ENCODE assay signal across 8 cellular contexts in the genomic region with DNA sequence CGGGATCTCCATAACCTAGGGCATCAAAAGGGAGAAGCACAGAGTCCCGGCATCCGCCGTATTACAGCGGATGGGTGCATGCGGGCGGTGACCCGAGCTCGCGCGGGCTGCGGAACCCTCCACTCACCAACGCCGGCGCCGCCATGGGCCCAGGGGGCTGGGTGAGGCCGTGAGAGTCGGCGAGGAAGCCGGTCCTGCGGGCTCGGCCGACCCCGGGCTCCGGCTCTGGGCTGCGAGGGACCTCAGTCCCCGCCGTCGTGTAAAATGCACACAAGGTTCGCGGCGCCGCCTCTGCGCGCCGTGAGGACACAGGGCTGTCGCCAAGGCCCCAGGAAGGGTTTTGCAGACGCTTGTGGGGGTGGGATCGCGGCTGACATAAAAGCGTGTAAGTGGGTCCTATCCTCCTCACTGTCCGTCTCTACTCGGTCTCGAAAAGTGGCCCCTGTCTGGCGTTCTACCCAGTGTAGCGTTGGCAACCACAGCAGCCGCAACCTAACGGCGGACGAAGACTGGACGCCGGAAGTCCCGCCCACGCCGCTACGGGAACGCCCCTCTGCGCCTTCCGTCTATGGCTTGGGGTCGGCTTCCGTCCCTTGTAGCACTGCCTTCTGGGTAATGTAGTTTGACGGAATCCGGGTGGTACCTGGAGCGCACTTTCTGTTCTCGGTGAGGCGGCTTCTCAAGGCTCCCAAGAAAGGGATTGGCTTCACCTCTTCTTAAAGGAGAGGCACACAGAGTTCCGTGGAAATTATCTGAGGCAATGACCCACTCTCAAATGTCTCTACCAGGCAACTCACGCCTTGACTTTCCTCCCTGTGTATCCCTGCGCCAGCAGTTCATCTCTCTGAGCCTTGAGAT. TPM values are rescaled to one million over a fixed set of nuclear protein-coding genes. Genes with fewer than 3 reads are reported as not detected.
DNase-seq lines count a peak whose midpoint lies in the region; ATAC-seq and TF ChIP-seq lines count a peak whose summit lies in the region.

ZNF599 (minus strand) TSS at position 519 of the 858 bp plus-strand sequence; CDS start at position 145, 374 bp downstream.

- no peak within 1 kb of the TSS for H3K18ac ChIP-seq in H9 (ENCODE audit: insufficient read length, low read depth, low read length)
- peak within 1 kb of the TSS; percentile 23 for H3K18ac ChIP-seq in trophoblast cell (ENCODE audit: low read length)

- H3K4me3 ChIP-seq in heart left ventricle, result peak within 1 kb of the TSS; percentile 50 to 95 (median 79)
- H3K4me3 ChIP-seq in trophoblast cell (ENCODE audit: low read depth, low read length), result peak within 1 kb of the TSS; percentile 85
- peak within 1 kb of the TSS; percentile 43 to 90 (median 52) for H3K4me3 ChIP-seq in transverse colon

- no peak within 1 kb of the TSS for H3K14ac ChIP-seq in H9 (ENCODE audit: insufficient read depth, low read length)
- peak within 1 kb of the TSS; percentile 32 for H3K14ac ChIP-seq in trophoblast cell (ENCODE audit: low read length)

- DNase-seq in GDM1 (lab: John Stamatoyannopoulos, UW) (peak; percentile 84), H9 (peak; percentile 91), M059J (ENCODE audit: low read depth) (peak; percentile 89), SKM-1 treated with dmso at 0.1 percent for 144 hours (lab: John Stamatoyannopoulos, UW; ENCODE audit: unreplicated experiment) (peak; percentile 65), heart left ventricle (peak; percentile 92 to 95 (median 94)), trophoblast cell (peak; percentile 95 to 96), transverse colon (peak; percentile 93)
- DNase-seq in activated naive CD8-positive, alpha-beta T cell treated with anti-CD3 and anti-CD28 coated beads, Interleukin-2, amount 50 U/mL, for 16 hours (ENCODE audit: low read depth, low spot score), result peak; percentile 78

- H2BK120ac ChIP-seq in H9 (ENCODE audit: low read depth, low read length, poor library complexity, severe bottlenecking), result no peak within 1 kb of the TSS
- no peak within 1 kb of the TSS for H2BK120ac ChIP-seq in trophoblast cell (ENCODE audit: insufficient read depth, low read length, poor library complexity)

- no peak within 1 kb of the TSS for H4K91ac ChIP-seq in H9 (ENCODE audit: insufficient read length, low read depth, low read length)
- no peak within 1 kb of the TSS for H4K91ac ChIP-seq in trophoblast cell (ENCODE audit: low read depth, low read length)

- no peak within 1 kb of the TSS for H3K23ac ChIP-seq in H9 (ENCODE audit: insufficient read length, low read depth, low read length)
- H3K23ac ChIP-seq in trophoblast cell (ENCODE audit: low read length), result no peak within 1 kb of the TSS

- peak in 1 of 2 donors; percentile 77 for TF ChIP-seq POLR2A in heart left ventricle (IDR thresholded peaks at IDR 0.05)
- peak; percentile 48 for TF ChIP-seq POLR2A in transverse colon (IDR thresholded peaks at IDR 0.05)

- H3K4me3 Mint-ChIP-seq in H9, result peak within 1 kb of the TSS; percentile 87 to 95

- peaks cover 8 to 14% of the 10 kb centered on the region in 2 experiments for H3K4me1 Mint-ChIP-seq in H9

- no peak for TF ChIP-seq EP300 in transverse colon (IDR thresholded peaks at IDR 0.05; ENCODE audit: low read depth)

- no peak within 1 kb of the TSS for H3K27ac Mint-ChIP-seq in H9

- H3K9me3 Mint-ChIP-seq in H9, result peaks cover 20 to 27% of the 10 kb centered on the region in 2 experiments

- no peak within 1 kb of the TSS for H2BK20ac ChIP-seq in H9 (ENCODE audit: low read depth, low read length, poor library complexity, severe bottlenecking)

- H3K4me2 ChIP-seq in H9 (ENCODE audit: insufficient read depth, insufficient read length, low read length) (peak within 1 kb of the TSS; percentile 70), trophoblast cell (ENCODE audit: low read length) (peak within 1 kb of the TSS; percentile 60)

- peak within 1 kb of the TSS; percentile 40 for H4K12ac ChIP-seq in trophoblast cell (ENCODE audit: low read depth, low read length)

- H3K9ac ChIP-seq in H9 (ENCODE audit: extremely low read depth, insufficient read length, low read length), result peak within 1 kb of the TSS; percentile 6
- H3K9ac ChIP-seq in trophoblast cell (ENCODE audit: low read length), result peak within 1 kb of the TSS; percentile 83

- peaks cover 5% of the 10 kb centered on the region for H3K23me2 ChIP-seq in H9 (ENCODE audit: insufficient read length, low read depth, low read length, poor library complexity, severe bottlenecking)

- no CpG with 5 or more reads among the region's 69 CpGs for WGBS in H9 (ENCODE audit: extremely low coverage, insufficient read length, low lambda C conversion rate)
- 3 to 5% (median 3%) methylated on average over 48 to 69 of the region's 69 CpGs for WGBS in heart left ventricle, 4 donors
- no CpG with 5 or more reads among the region's 69 CpGs for WGBS in trophoblast cell (ENCODE audit: extremely low coverage, insufficient coverage, insufficient read length)
- WGBS in transverse colon (ENCODE audit: low coverage in 1 of 2), 2 donors, result 4% methylated on average over 58 of the region's 69 CpGs; no CpG with 5 or more reads in 1 of the 2 donors

- H3K36me3 Mint-ChIP-seq in H9 (ENCODE audit: insufficient read depth in 1 of 3, low read depth in 3 of 3), result peaks cover 4 to 21% (median 14%) of the 10 kb centered on the region in 3 experiments

- no peaks in the 10 kb centered on the region for H3K9me3 ChIP-seq in H9 (ENCODE audit: control insufficient read depth, low read depth, low read length)
- H3K9me3 ChIP-seq in heart left ventricle, result no peaks in the 10 kb centered on the region
- H3K9me3 ChIP-seq in trophoblast cell (ENCODE audit: insufficient read depth, low read depth, low read length), result peaks cover 6% of the 10 kb centered on the region
- no peaks in the 10 kb centered on the region for H3K9me3 ChIP-seq in transverse colon

- H3K4ac ChIP-seq in H9 (ENCODE audit: low read depth, low read length), result no peak within 1 kb of the TSS
- peak within 1 kb of the TSS; percentile 16 for H3K4ac ChIP-seq in trophoblast cell (ENCODE audit: low read depth, low read length)

- no peak within 1 kb of the TSS for H3T11ph ChIP-seq in H9 (ENCODE audit: low read length)

- no peak for TF ChIP-seq CTCF in H9 (conservative IDR thresholded peaks at IDR 0.05)
- no peak for TF ChIP-seq CTCF in heart left ventricle (IDR thresholded peaks at IDR 0.05)
- TF ChIP-seq CTCF in transverse colon (IDR thresholded peaks at IDR 0.05), result no peak

- H2BK12ac ChIP-seq in H9 (ENCODE audit: insufficient read length, low read depth, low read length) (no peak within 1 kb of the TSS), trophoblast cell (ENCODE audit: low read length) (no peak within 1 kb of the TSS)

- H3K79me1 ChIP-seq in H9 (ENCODE audit: insufficient read depth, low read depth, low read length, poor library complexity, severe bottlenecking) (no peaks in the 10 kb centered on the region), trophoblast cell (ENCODE audit: low read length) (no peaks in the 10 kb centered on the region)

- H4K20me1 ChIP-seq in H9 (ENCODE audit: control insufficient read depth, insufficient read depth, insufficient read length), result no peaks in the 10 kb centered on the region

- H2BK5ac ChIP-seq in H9 (ENCODE audit: insufficient read length, low read length), result no peak within 1 kb of the TSS
- no peak within 1 kb of the TSS for H2BK5ac ChIP-seq in trophoblast cell (ENCODE audit: low read depth, low read length, poor library complexity)

- peak; percentile 98 to 100 (median 100) for ATAC-seq in heart left ventricle

- in situ Hi-C loops in transverse colon (cut with MboI; ENCODE audit: low pct_ligation_motif_present in 1 of 4, low pct_unique_long_range_greater_than_20kb in 1 of 4, low sequenced_read_pairs in 3 of 4), result no loop called here

- H4K8ac ChIP-seq in H9 (replicated peaks; ENCODE audit: insufficient read length, low read depth, low read length) (no peak within 1 kb of the TSS), trophoblast cell (ENCODE audit: low read depth, low read length) (peak within 1 kb of the TSS; percentile 81)

- intact Hi-C loops in heart left ventricle (cut with DNase I) (loop anchor here in 7 of 10 donors (1.0 to 10.0 kb wide), 5 partner anchors 38 to 154 kb away; partner anchors contain the start of genes ZNF181 (in 5 of the 7) and ZNF30 (in 4 of the 7)), transverse colon (cut with DNase I; ENCODE audit: low total_unique reads) (no loop called here)

- H3K36me3 ChIP-seq in heart left ventricle (peaks cover 0 to 21% (median 17%) of the 10 kb centered on the region in 9 donors), trophoblast cell (ENCODE audit: control insufficient read depth in 1 of 2, insufficient read depth in 2 of 2, low read length in 2 of 2) (peaks cover 4 to 13% of the 10 kb centered on the region in 2 experiments), transverse colon (peaks cover 0 to under 1% (median 0%) of the 10 kb centered on the region in 4 donors)

- H2BK15ac ChIP-seq in H9 (ENCODE audit: low read depth, low read length), result no peak within 1 kb of the TSS

- peak within 1 kb of the TSS; percentile 96 for H2AFZ ChIP-seq in H9 (ENCODE audit: low read length)
- peak within 1 kb of the TSS; percentile 68 for H2AFZ ChIP-seq in trophoblast cell (ENCODE audit: insufficient read depth, low read length, poor library complexity)

- H3K4me1 ChIP-seq in H9 (ENCODE audit: insufficient read depth, low read length) (no peaks in the 10 kb centered on the region), heart left ventricle (peaks cover 0 to 14% (median 9%) of the 10 kb centered on the region in 12 donors), trophoblast cell (ENCODE audit: control insufficient read depth in 1 of 2, insufficient read depth in 2 of 2, low read length in 2 of 2) (peaks cover 5 to 7% of the 10 kb centered on the region in 2 experiments), transverse colon (peaks cover 6 to 14% (median 8%) of the 10 kb centered on the region in 4 donors)

- no peak within 1 kb of the TSS for H3K27ac ChIP-seq in H9 (ENCODE audit: insufficient read length, low read depth, low read length)
- H3K27ac ChIP-seq in heart left ventricle, result peak within 1 kb of the TSS; percentile 28 to 89 (median 80)
- no peak within 1 kb of the TSS for H3K27ac ChIP-seq in trophoblast cell (ENCODE audit: low read depth, low read length)
- H3K27ac ChIP-seq in transverse colon, result peak within 1 kb of the TSS; percentile 67 to 86 (median 82)

- no peak within 1 kb of the TSS for H2AK5ac ChIP-seq in H9 (ENCODE audit: insufficient read length, low read length)
- no peak within 1 kb of the TSS for H2AK5ac ChIP-seq in trophoblast cell (ENCODE audit: low read length)

- H3K27me3 ChIP-seq in H9 (ENCODE audit: insufficient read depth, low read length), result no peaks in the 10 kb centered on the region
- H3K27me3 ChIP-seq in heart left ventricle, result no peaks in the 10 kb centered on the region
- H3K27me3 ChIP-seq in trophoblast cell (ENCODE audit: insufficient read depth, low read length), result no peaks in the 10 kb centered on the region
- no peaks in the 10 kb centered on the region for H3K27me3 ChIP-seq in transverse colon

- H3K79me2 ChIP-seq in H9 (ENCODE audit: insufficient read depth, low read length) (no peaks in the 10 kb centered on the region), trophoblast cell (ENCODE audit: control insufficient read depth, insufficient read depth, low read length, poor library complexity) (peaks cover 3% of the 10 kb centered on the region)

- H4K5ac ChIP-seq in H9 (ENCODE audit: insufficient read length, low read depth, low read length), result no peak within 1 kb of the TSS

- H3K56ac ChIP-seq in H9 (ENCODE audit: insufficient read length, low read depth, low read length), result no peak within 1 kb of the TSS

- peaks cover 25% of the 10 kb centered on the region for H3K27me3 Mint-ChIP-seq in H9 (ENCODE audit: low read depth)

RNA-seq across cellular contexts. Expression of gene ZNF599, which starts in this region (rescaled TPM):
- 3.0 and 3.9 TPM in 2 replicates for total RNA-seq in H9 (2021)
- total RNA-seq in M059J (2014; rRNA removed; shearing (Covaris generic)), result 8.4 and 10.5 TPM in 2 replicates
- 1 to 10 TPM; 3.0 to 5.6 (median 3.6) TPM for total RNA-seq in heart left ventricle
- polyA plus RNA-seq in heart left ventricle, result 1 to 10 TPM; 2.8 to 3.0 TPM
- polyA plus RNA-seq in trophoblast cell (2013), result 3.0 and 3.2 TPM in 2 replicates
- 1 to 10 TPM in 3 of 4 donors, not detected in 1; 4.1 to 7.1 (median 6.0) TPM for total RNA-seq in transverse colon

Comparison
In these comparisons a context has a peak if more than half of its experiments do, and no peak if none do; other contexts are left out.
1. H3K27ac ChIP-seq: peak in heart left ventricle (12 of 12) and transverse colon (4 of 4); none in H9 (single experiment) and trophoblast cell (single experiment).
2. Peak in every context shown above with its lines, with median percentiles within 50 percentile points of each other: DNase-seq and H3K4me3 ChIP-seq.